Comparison of ENCODE assay signal across 24 cellular contexts in the genomic region with DNA sequence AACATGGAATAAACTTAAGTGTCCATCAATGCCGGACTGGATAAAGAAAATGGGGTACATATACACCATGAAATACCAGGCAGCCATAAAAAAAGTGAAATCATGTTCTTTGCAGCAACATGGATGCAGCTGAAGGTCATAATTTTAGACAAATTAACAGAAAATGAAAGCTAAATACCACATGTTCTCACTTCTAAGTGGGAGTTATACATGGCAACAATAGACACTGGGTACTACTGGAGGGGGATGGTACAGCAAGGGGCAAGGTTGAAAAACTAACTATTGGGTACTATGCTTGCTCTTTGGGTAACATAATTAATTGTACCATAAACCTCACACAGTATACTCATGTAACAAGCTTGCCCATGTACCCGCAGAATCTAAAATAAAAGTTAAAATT.
"Had no signal": no experiment of that assay in that cellular context is flagged by ENCODE, and none has a peak within 500 bp of the region (broad histone marks: within the 10 kb centered on the region; RNA-seq: fewer than 3 reads in every experiment).

No MANE protein-coding gene starts in this region.

- H3K4me1 ChIP-seq: colonic mucosa, esophagus muscularis mucosa, esophagus squamous epithelium, foreskin keratinocyte, gastroesophageal sphincter, heart left ventricle, heart right ventricle had no signal

- DNase-seq: colonic mucosa; cortex of kidney; dermis blood vessel endothelial cell; dorsolateral prefrontal cortex; effector CD4-positive, alpha-beta T cell; effector CD8-positive, alpha-beta T cell; effector memory CD4-positive, alpha-beta T cell; effector memory CD8-positive, alpha-beta T cell; endodermal cell; erythroblast; esophagus squamous epithelium; foreskin fibroblast; foreskin keratinocyte; foreskin melanocyte; gastrocnemius medialis; glutamatergic neuron; head of caudate nucleus; heart left ventricle; heart right ventricle had no signal

- H3K27me3 ChIP-seq: colonic mucosa, dorsolateral prefrontal cortex, esophagus muscularis mucosa, esophagus squamous epithelium, foreskin keratinocyte, gastrocnemius medialis, gastroesophageal sphincter, heart left ventricle, heart right ventricle had no signal

- H3K9me3 ChIP-seq: colonic mucosa, esophagus squamous epithelium had no signal

- ATAC-seq: effector memory CD8-positive, alpha-beta T cell; esophagus mucosa; foreskin keratinocyte; gastrocnemius medialis; gastroesophageal sphincter; heart left ventricle; heart right ventricle had no signal

- H3K4me3 ChIP-seq: colonic mucosa, coronary artery, dorsolateral prefrontal cortex, esophagus muscularis mucosa, esophagus squamous epithelium, gastrocnemius medialis, gastroesophageal sphincter, heart left ventricle, heart right ventricle had no signal

- H3K36me3 ChIP-seq: colonic mucosa, esophagus muscularis mucosa, esophagus squamous epithelium, gastrocnemius medialis, gastroesophageal sphincter, heart left ventricle, heart right ventricle had no signal

- H3K27ac ChIP-seq: colonic mucosa, coronary artery, dorsolateral prefrontal cortex, epithelial cell of prostate, esophagus muscularis mucosa, esophagus squamous epithelium, foreskin keratinocyte, gastrocnemius medialis, gastroesophageal sphincter, heart left ventricle, heart right ventricle had no signal
